Comparison of ENCODE assay signal across 8 cellular contexts in the genomic region with DNA sequence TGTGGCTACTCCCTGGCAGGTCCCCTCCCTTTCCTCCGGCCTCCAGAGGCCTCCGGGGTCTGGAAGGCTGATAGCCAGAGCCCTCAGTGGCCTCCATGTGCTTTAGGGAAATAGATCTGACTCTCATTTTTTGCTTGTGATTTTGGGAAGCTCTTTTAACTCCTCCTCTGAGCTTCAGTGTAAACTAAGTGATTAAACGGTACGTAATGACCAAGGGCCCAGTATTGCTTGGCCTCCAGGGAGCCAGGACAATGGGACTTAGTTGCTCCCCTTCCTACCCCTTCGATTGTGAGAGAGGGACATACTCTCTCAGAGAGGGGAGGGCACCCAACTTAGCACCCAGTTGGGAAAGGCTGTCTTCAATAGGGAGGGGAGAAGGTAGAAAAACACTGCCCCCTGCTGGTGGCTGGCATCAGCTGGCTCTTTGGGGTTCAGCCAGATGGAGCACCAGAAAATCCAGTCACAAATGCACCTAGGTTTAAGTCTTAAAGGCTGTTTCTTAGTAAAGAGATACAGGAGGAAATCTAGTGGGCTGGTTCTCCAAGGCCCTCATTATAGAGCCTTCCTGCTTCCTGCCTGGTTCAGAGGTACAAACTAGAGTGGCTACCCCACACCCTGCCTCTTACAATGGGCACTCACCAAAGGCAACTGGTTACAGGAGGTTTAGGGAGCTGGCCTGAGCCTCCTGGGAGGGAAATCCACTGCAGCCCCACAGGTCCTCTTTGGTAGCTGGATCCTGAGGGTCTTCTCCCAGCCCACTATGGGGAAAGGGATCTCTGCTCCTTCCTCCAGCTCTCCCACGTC. TPM values are rescaled to one million over a fixed set of nuclear protein-coding genes. Genes with fewer than 3 reads are reported as not detected.
A peak's percentile ranks its signal among the peaks of the same experiment; 100 is the strongest.
DNase-seq lines count a peak whose midpoint lies in the region; ATAC-seq and TF ChIP-seq lines count a peak whose summit lies in the region.

No MANE protein-coding gene starts in this region.

- TF ChIP-seq POLR2A in sigmoid colon (IDR thresholded peaks at IDR 0.05): no peak

- peak; percentile 59 to 87 (median 82) for TF ChIP-seq CTCF in sigmoid colon (IDR thresholded peaks at IDR 0.05)

- no peaks in the 10 kb centered on the region for H3K9me3 ChIP-seq in sigmoid colon

- DNase-seq in GDM1 (lab: John Stamatoyannopoulos, UW): peak; percentile 46
- DNase-seq in MV-4-11 (lab: John Stamatoyannopoulos, UW): peak; percentile 65
- DNase-seq in T-helper 2 cell: peak; percentile 69 to 81 (median 76)
- DNase-seq in amniotic epithelial cell (ENCODE audit: low read depth): peak; percentile 54
- DNase-seq in left cardiac atrium: peak; percentile 80
- peak; percentile 79 for DNase-seq in sigmoid colon

- peaks cover 0 to 27% (median 3%) of the 10 kb centered on the region in 4 donors for H3K36me3 ChIP-seq in sigmoid colon

- ATAC-seq in left cardiac atrium: peak; percentile 55 to 72
- ATAC-seq in HG03342 (IDR thresholded peaks at IDR 0.05; ENCODE audit: unreplicated experiment): no peak
- ATAC-seq in GM21576 (IDR thresholded peaks at IDR 0.05; ENCODE audit: unreplicated experiment): no peak

- H3K4me3 ChIP-seq in sigmoid colon: no peak overlapping the region

- intact Hi-C loops in left cardiac atrium (cut with DNase I) (loop anchor here (1.0 to 5.0 kb wide), 4 partner anchors 36 to 93 kb away; no protein-coding TSS in a partner anchor), sigmoid colon (cut with DNase I) (loop anchor here (1.0 to 5.0 kb wide), 2 partner anchors 39 to 91 kb away; no protein-coding TSS in a partner anchor)

- TF ChIP-seq EP300 in sigmoid colon (IDR thresholded peaks at IDR 0.05): no peak

- no peak overlapping the region for H3K27ac ChIP-seq in sigmoid colon

- H3K4me1 ChIP-seq in sigmoid colon: peaks cover 0 to 16% (median 5%) of the 10 kb centered on the region in 4 donors

- no peaks in the 10 kb centered on the region for H3K27me3 ChIP-seq in sigmoid colon

- 64 to 69% methylated on average over 6 of the region's 6 CpGs for WGBS in sigmoid colon, 2 donors

RNA-seq across cellular contexts. Expression of a gene that starts 28.6 kb away (rescaled TPM):
- 10 to 100 TPM; 22.9 to 27.8 TPM for total RNA-seq in left cardiac atrium
- total RNA-seq in sigmoid colon: 10 to 100 TPM; 43.3 to 59.6 (median 54.8) TPM
- polyA plus RNA-seq in sigmoid colon: 10 to 100 TPM; 27.0 to 41.7 (median 29.4) TPM

RNA-seq across cellular contexts. Expression of a gene that starts 51.7 kb away (rescaled TPM):
- 10 to 100 TPM; 12.4 to 18.7 TPM for total RNA-seq in left cardiac atrium
- total RNA-seq in sigmoid colon: 1 to 10 TPM; 3.2 to 7.8 (median 6.2) TPM
- 1 to 10 TPM in 1 of 3 donors, under 1 TPM in 2; 0.60 to 1.3 (median 0.92) TPM for polyA plus RNA-seq in sigmoid colon

Comparison
In these comparisons a context has a peak if more than half of its experiments do, and no peak if none do; other contexts are left out.
1. ATAC-seq: peak in left cardiac atrium (2 of 2); none in HG03342 (single experiment) and GM21576 (single experiment).
2. Peak in every context shown above with its lines, with median percentiles within 50 percentile points of each other: DNase-seq.